ENCODE assay signal across 15 cellular contexts in the genomic region with DNA sequence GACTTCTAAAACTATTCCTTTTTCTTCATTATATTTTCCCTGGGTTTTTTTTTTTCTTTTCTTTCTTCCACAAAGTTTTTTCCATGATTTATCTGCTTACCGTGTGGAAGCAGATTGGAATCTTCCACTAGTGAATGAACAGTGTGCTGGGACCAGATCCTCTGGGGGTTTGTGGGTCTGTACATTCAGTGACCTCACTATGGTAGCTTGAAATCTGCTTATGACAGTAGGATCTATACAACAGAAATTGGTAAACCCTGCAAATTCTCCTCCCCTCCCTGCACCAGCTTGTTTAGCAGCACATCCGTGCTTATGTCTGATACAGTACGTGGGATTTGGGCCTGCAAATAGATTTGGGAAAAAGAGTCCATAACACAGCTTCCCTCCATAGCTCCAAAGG. TPM values are rescaled to one million over a fixed set of nuclear protein-coding genes. Genes with fewer than 3 reads are reported as not detected.
DNase-seq lines count a peak whose midpoint lies in the region; ATAC-seq and TF ChIP-seq lines count a peak whose summit lies in the region.
"Had no signal": no experiment of that assay in that cellular context is flagged by ENCODE, and none has a peak within 500 bp of the region (broad histone marks: within the 10 kb centered on the region; RNA-seq: fewer than 3 reads in every experiment).

No MANE protein-coding gene starts in this region.

- peak; percentile 7 for DNase-seq in NCI-H1694 treated with DMSO at 0.1 percent for 48 hours (lab: John Stamatoyannopoulos, UW)
- DNase-seq in NCI-H1694 (lab: John Stamatoyannopoulos, UW), result no peak
- peak; percentile 85 for DNase-seq in NCI-H82 (lab: John Stamatoyannopoulos, UW)
- DNase-seq in cerebellar cortex (ENCODE audit: low spot score), result peak; percentile 58
- no peak for DNase-seq in spleen
- no peak for DNase-seq in sigmoid colon
- no peak for DNase-seq in CD4-positive, alpha-beta T cell
- DNase-seq: 8988T; ACHN; CD4-positive, alpha-beta memory T cell; DMS153; DND-41; GF-D8 had no signal

- no peak for TF ChIP-seq CTCF in spleen (IDR thresholded peaks at IDR 0.05 in 8 of 11, conservative IDR thresholded peaks at IDR 0.05 in 3 of 11)
- no peak for TF ChIP-seq CTCF in sigmoid colon (IDR thresholded peaks at IDR 0.05)
- TF ChIP-seq CTCF in CD4-positive, alpha-beta T cell (IDR thresholded peaks at IDR 0.05), result no peak

- WGBS in spleen, 5 donors, result 62 to 76% (median 71%) methylated on average over 3 of the region's 3 CpGs
- 60 to 81% methylated on average over 3 of the region's 3 CpGs for WGBS in sigmoid colon, 2 donors

- POLR2A ChIA-PET in CD4-positive, alpha-beta T cell (lab: Charles Lee), result no interaction called here

- no peak for TF ChIP-seq EP300 in sigmoid colon (IDR thresholded peaks at IDR 0.05)

- H3K9me3 Mint-ChIP-seq in CD4-positive, alpha-beta T cell, result no peaks in the 10 kb centered on the region

- no peaks in the 10 kb centered on the region for H3K36me3 Mint-ChIP-seq in CD4-positive, alpha-beta T cell (ENCODE audit: low read depth)
- H3K36me3 Mint-ChIP-seq: CD4-positive, alpha-beta memory T cell had no signal

- H3K4me3 Mint-ChIP-seq in CD4-positive, alpha-beta T cell, result no peak overlapping the region
- H3K4me3 Mint-ChIP-seq: CD4-positive, alpha-beta memory T cell had no signal

- H3K4me1 ChIP-seq in spleen (no peaks in the 10 kb centered on the region), sigmoid colon (peaks cover 0 to 29% (median 16%) of the 10 kb centered on the region in 4 donors)

- no peaks in the 10 kb centered on the region for H3K27me3 ChIP-seq in spleen (replicated peaks in 1 of 7)
- no peaks in the 10 kb centered on the region for H3K27me3 ChIP-seq in sigmoid colon
- H3K27me3 ChIP-seq in CD4-positive, alpha-beta T cell (ENCODE audit: control insufficient read depth, insufficient read depth, low read length), result no peaks in the 10 kb centered on the region

- CTCF ChIA-PET in CD4-positive, alpha-beta T cell (lab: Charles Lee), result interaction anchor here (1.1 kb wide), 1 partner anchor 34 kb away, joined by 3 read pairs; no protein-coding TSS in a partner anchor

- no peak overlapping the region for H3K27ac Mint-ChIP-seq in CD4-positive, alpha-beta T cell
- H3K27ac Mint-ChIP-seq: CD4-positive, alpha-beta memory T cell had no signal

- H3K4me3 ChIP-seq in spleen, result no peak overlapping the region
- H3K4me3 ChIP-seq in sigmoid colon, result no peak overlapping the region

- TF ChIP-seq POLR2A in spleen (IDR thresholded peaks at IDR 0.05), result no peak
- TF ChIP-seq POLR2A in sigmoid colon (IDR thresholded peaks at IDR 0.05), result no peak

- H3K27ac ChIP-seq in spleen, result no peak overlapping the region
- H3K27ac ChIP-seq in sigmoid colon, result no peak overlapping the region
- no peak overlapping the region for H3K27ac ChIP-seq in CD4-positive, alpha-beta T cell (ENCODE audit: low read depth, low read length)
- H3K27ac ChIP-seq: HL-60 had no signal

- intact Hi-C loops in spleen (cut with DNase I; ENCODE audit: low total_unique reads), result no loop called here
- intact Hi-C loops in sigmoid colon (cut with DNase I), result no loop called here
- intact Hi-C loops in CD4-positive, alpha-beta T cell (cut with DNase I, micrococcal nuclease), result no loop called here

- no peaks in the 10 kb centered on the region for H3K9me3 ChIP-seq in spleen
- H3K9me3 ChIP-seq in sigmoid colon, result no peaks in the 10 kb centered on the region
- no peaks in the 10 kb centered on the region for H3K9me3 ChIP-seq in CD4-positive, alpha-beta T cell (ENCODE audit: control insufficient read depth, low read length)

- no peaks in the 10 kb centered on the region for H3K27me3 Mint-ChIP-seq in CD4-positive, alpha-beta T cell
- H3K27me3 Mint-ChIP-seq: CD4-positive, alpha-beta memory T cell had no signal

- H3K36me3 ChIP-seq in spleen (no peaks in the 10 kb centered on the region), sigmoid colon (no peaks in the 10 kb centered on the region)

- H3K4me1 Mint-ChIP-seq in CD4-positive, alpha-beta T cell (ENCODE audit: low read depth), result no peaks in the 10 kb centered on the region
- H3K4me1 Mint-ChIP-seq: CD4-positive, alpha-beta memory T cell had no signal

- no peak for ATAC-seq in CD4-positive, alpha-beta T cell (ENCODE audit: poor library complexity)
- ATAC-seq: HCT116 had no signal

RNA-seq across cellular contexts. Expression of a gene that starts 26.0 kb away (rescaled TPM):
- total RNA-seq in spleen (1 to 10 TPM in 1 of 7 donors, under 1 TPM in 6; 0.14 to 1.5 (median 0.73) TPM), sigmoid colon (1 to 10 TPM; 1.1 to 2.9 (median 1.7) TPM)
- polyA plus RNA-seq in spleen (under 1 TPM; 0.03 to 0.67 (median 0.20) TPM), sigmoid colon (under 1 TPM in 2 of 3 donors, not detected in 1; 0.51 to 0.60 TPM)
- total RNA-seq in CD4-positive, alpha-beta T cell, result not detected
- total RNA-seq: CD4-positive, alpha-beta memory T cell had no signal
- polyA plus RNA-seq: CD4-positive, alpha-beta memory T cell had no signal

Comparison
In these comparisons a context has a peak if more than half of its experiments do, and no peak if none do; other contexts are left out.
1. DNase-seq: peak in NCI-H1694 treated with DMSO at 0.1 percent for 48 hours (single experiment), NCI-H82 (single experiment) and cerebellar cortex (single experiment); none in NCI-H1694 (single experiment), spleen (single experiment), sigmoid colon (single experiment) and CD4-positive, alpha-beta T cell (0 of 10).